In genomic region chr19:41914906-41915247, GRCh38 we compare ENCODE assay signal across 1 cellular context.
TF ChIP-seq lines count a peak whose summit lies in the region.

No MANE protein-coding gene starts in this region.

TF ChIP-seq in GM23338, 12 proteins besides CTCF, POLR2A, EP300 and RAD21:
- TF ChIP-seq STAT1 (IDR thresholded peaks at IDR 0.05; ENCODE audit: unreplicated experiment) (no peak), ZNF114 (CRISPR knock-in tag; IDR thresholded peaks at IDR 0.05) (no peak), EZH2 (IDR thresholded peaks at IDR 0.05; ENCODE audit: low read depth, unreplicated experiment) (no peak), ZNF331 (CRISPR knock-in tag; IDR thresholded peaks at IDR 0.05; ENCODE audit: low read depth) (no peak), CREB1 (CRISPR knock-in tag; IDR thresholded peaks at IDR 0.05; ENCODE audit: low read depth) (no peak), POLR2AphosphoS5 (IDR thresholded peaks at IDR 0.05; ENCODE audit: low read depth) (no peak)
